In genomic region chr6:92000112-92000511, GRCh38 we compare ENCODE assay signal across 7 cellular contexts.
"Had no signal": no experiment of that assay in that cellular context is flagged by ENCODE, and none has a peak within 500 bp of the region (broad histone marks: within the 10 kb centered on the region; RNA-seq: fewer than 3 reads in every experiment).

No MANE protein-coding gene starts in this region.

- ATAC-seq: K562 had no signal

- H3K27ac ChIP-seq: HL-60, KMS-11 had no signal

- H3K9ac ChIP-seq: KMS-11 had no signal

- H3K4me3 ChIP-seq: K562 had no signal

- DNase-seq: IMR-90, KBM-7, KG1 had no signal

- FAIRE-seq: HTR-8/SVneo, K562 had no signal

- H3K4me2 ChIP-seq: KMS-11 had no signal
